In the genomic region with DNA sequence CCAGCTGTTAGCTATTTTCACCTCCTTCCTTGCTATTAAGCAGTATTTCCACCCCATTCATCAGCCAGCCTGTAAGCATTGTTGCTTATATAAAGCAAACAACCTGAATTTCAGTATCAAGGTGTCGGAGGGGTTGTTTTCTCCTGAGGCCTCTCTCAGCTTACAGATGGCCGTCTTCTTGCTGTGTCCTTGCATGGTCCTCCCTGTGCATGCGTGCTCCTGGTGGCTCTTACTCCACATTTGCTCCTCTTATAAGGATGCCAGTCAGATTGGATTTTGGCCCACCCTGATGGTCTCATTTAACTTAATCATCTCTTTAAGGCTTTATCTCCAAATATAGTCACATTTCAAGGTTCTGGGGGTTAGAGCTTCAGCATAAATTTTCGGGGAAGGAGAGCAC, we compare ENCODE assay signal across 1 cellular context.
TF ChIP-seq lines count a peak whose summit lies in the region.

No MANE protein-coding gene starts in this region.

TF ChIP-seq in GM23338, 12 proteins besides CTCF, POLR2A, EP300 and RAD21 (continued from another document):
- TF ChIP-seq ZNF462 (CRISPR knock-in tag; IDR thresholded peaks at IDR 0.05) (no peak), EZH2 (IDR thresholded peaks at IDR 0.05; ENCODE audit: low read depth, unreplicated experiment) (no peak), JUNB (IDR thresholded peaks at IDR 0.05; ENCODE audit: unreplicated experiment) (no peak), ZNF331 (CRISPR knock-in tag; IDR thresholded peaks at IDR 0.05; ENCODE audit: low read depth) (no peak), STAT1 (IDR thresholded peaks at IDR 0.05; ENCODE audit: unreplicated experiment) (no peak), CREB1 (CRISPR knock-in tag; IDR thresholded peaks at IDR 0.05; ENCODE audit: low read depth) (no peak), NANOG (IDR thresholded peaks at IDR 0.05; ENCODE audit: borderline replicate concordance) (no peak), POLR2AphosphoS5 (IDR thresholded peaks at IDR 0.05; ENCODE audit: low read depth) (no peak)
- TF ChIP-seq, protein P1, sequence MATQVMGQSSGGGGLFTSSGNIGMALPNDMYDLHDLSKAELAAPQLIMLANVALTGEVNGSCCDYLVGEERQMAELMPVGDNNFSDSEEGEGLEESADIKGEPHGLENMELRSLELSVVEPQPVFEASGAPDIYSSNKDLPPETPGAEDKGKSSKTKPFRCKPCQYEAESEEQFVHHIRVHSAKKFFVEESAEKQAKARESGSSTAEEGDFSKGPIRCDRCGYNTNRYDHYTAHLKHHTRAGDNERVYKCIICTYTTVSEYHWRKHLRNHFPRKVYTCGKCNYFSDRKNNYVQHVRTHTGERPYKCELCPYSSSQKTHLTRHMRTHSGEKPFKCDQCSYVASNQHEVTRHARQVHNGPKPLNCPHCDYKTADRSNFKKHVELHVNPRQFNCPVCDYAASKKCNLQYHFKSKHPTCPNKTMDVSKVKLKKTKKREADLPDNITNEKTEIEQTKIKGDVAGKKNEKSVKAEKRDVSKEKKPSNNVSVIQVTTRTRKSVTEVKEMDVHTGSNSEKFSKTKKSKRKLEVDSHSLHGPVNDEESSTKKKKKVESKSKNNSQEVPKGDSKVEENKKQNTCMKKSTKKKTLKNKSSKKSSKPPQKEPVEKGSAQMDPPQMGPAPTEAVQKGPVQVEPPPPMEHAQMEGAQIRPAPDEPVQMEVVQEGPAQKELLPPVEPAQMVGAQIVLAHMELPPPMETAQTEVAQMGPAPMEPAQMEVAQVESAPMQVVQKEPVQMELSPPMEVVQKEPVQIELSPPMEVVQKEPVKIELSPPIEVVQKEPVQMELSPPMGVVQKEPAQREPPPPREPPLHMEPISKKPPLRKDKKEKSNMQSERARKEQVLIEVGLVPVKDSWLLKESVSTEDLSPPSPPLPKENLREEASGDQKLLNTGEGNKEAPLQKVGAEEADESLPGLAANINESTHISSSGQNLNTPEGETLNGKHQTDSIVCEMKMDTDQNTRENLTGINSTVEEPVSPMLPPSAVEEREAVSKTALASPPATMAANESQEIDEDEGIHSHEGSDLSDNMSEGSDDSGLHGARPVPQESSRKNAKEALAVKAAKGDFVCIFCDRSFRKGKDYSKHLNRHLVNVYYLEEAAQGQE (IDR thresholded peaks at IDR 0.05; ENCODE audit: unreplicated experiment), result no peak
- TF ChIP-seq, protein P2, sequence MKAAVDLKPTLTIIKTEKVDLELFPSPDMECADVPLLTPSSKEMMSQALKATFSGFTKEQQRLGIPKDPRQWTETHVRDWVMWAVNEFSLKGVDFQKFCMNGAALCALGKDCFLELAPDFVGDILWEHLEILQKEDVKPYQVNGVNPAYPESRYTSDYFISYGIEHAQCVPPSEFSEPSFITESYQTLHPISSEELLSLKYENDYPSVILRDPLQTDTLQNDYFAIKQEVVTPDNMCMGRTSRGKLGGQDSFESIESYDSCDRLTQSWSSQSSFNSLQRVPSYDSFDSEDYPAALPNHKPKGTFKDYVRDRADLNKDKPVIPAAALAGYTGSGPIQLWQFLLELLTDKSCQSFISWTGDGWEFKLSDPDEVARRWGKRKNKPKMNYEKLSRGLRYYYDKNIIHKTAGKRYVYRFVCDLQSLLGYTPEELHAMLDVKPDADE (IDR thresholded peaks at IDR 0.05), result no peak
